ENCODE assay signal across 14 cellular contexts in the genomic region with DNA sequence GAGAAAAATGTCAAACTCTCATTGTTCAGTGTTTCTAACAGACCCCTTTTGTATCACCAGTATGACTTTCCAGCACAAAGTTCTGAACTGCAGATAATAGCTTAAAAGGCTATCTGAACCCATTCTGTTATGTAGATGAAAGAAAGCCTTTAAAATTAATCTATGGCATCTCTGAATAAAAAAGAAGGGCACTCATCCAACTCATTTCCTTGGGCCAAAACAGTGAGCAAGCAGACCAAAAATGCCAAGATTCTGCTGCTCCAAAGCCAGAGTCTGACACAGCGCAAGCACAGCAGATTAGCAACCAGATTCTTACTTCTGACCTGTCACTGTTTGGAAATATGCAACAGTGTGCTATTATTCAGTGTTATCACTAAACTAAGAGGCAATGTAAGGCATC.
DNase-seq lines count a peak whose midpoint lies in the region; TF ChIP-seq lines count a peak whose summit lies in the region.
"Had no signal": no experiment of that assay in that cellular context is flagged by ENCODE, and none has a peak within 500 bp of the region (broad histone marks: within the 10 kb centered on the region; RNA-seq: fewer than 3 reads in every experiment).

No MANE protein-coding gene starts in this region.

- H3K27ac Mint-ChIP-seq in nephron, result peak overlapping the region; percentile 8 to 67 (median 11)
- H3K27ac Mint-ChIP-seq: activated naive CD8-positive, alpha-beta T cell treated with anti-CD3 and anti-CD28 coated beads for 36 hours; CD4-positive, alpha-beta memory T cell; endodermal cell had no signal

- no peak for TF ChIP-seq CTCF in nephron (IDR thresholded peaks at IDR 0.05; ENCODE audit: unreplicated experiment in 3 of 3)

- H3K4me3 Mint-ChIP-seq in nephron, result no peak overlapping the region
- H3K4me3 Mint-ChIP-seq: activated naive CD8-positive, alpha-beta T cell treated with anti-CD3 and anti-CD28 coated beads for 36 hours; CD4-positive, alpha-beta memory T cell; endodermal cell had no signal

- DNase-seq in COLO829 (ENCODE audit: low spot score) (peak; percentile 87), NCI-H226 (peak; percentile 83), epidermal melanocyte (ENCODE audit: insufficient read length, low spot score) (peak; percentile 45), T-helper 9 cell (no peak), HuH-7 (ENCODE audit: low spot score) (no peak), NCI-H1105 (lab: John Stamatoyannopoulos, UW) (no peak)
- no peak for DNase-seq in stimulated activated CD4-positive, alpha-beta T cell treated with anti-CD3 and anti-CD28 coated beads, Interleukin-2, amount 100 ng/mL, for 24 hours
- DNase-seq: activated naive CD8-positive, alpha-beta T cell treated with anti-CD3 and anti-CD28 coated beads for 36 hours; CD4-positive, alpha-beta memory T cell; endodermal cell; Karpas-422; OCI-M1; stimulated activated naive CD4-positive, alpha-beta T cell had no signal

- no peaks in the 10 kb centered on the region for H3K9me3 Mint-ChIP-seq in nephron
- H3K9me3 Mint-ChIP-seq: activated naive CD8-positive, alpha-beta T cell treated with anti-CD3 and anti-CD28 coated beads for 36 hours; endodermal cell had no signal

- peaks cover 25% of the 10 kb centered on the region for H3K4me1 Mint-ChIP-seq in nephron
- H3K4me1 Mint-ChIP-seq: CD4-positive, alpha-beta memory T cell; endodermal cell had no signal

- H3K27me3 Mint-ChIP-seq in nephron (ENCODE audit: low read depth), result peaks cover 14% of the 10 kb centered on the region
- H3K27me3 Mint-ChIP-seq: activated naive CD8-positive, alpha-beta T cell treated with anti-CD3 and anti-CD28 coated beads for 36 hours had no signal

- H3K36me3 Mint-ChIP-seq in nephron (ENCODE audit: low read depth), result no peaks in the 10 kb centered on the region
- H3K36me3 Mint-ChIP-seq: activated naive CD8-positive, alpha-beta T cell treated with anti-CD3 and anti-CD28 coated beads for 36 hours; CD4-positive, alpha-beta memory T cell had no signal

Comparison
In these comparisons a context has a peak if more than half of its experiments do, and no peak if none do; other contexts are left out.
1. DNase-seq: peak in COLO829 (single experiment), NCI-H226 (single experiment) and epidermal melanocyte (single experiment); none in T-helper 9 cell (single experiment), HuH-7 (single experiment), NCI-H1105 (single experiment) and stimulated activated CD4-positive, alpha-beta T cell treated with anti-CD3 and anti-CD28 coated beads, Interleukin-2, amount 100 ng/mL, for 24 hours (0 of 2).